Comparison of ENCODE assay signal across 9 cellular contexts in the genomic region with DNA sequence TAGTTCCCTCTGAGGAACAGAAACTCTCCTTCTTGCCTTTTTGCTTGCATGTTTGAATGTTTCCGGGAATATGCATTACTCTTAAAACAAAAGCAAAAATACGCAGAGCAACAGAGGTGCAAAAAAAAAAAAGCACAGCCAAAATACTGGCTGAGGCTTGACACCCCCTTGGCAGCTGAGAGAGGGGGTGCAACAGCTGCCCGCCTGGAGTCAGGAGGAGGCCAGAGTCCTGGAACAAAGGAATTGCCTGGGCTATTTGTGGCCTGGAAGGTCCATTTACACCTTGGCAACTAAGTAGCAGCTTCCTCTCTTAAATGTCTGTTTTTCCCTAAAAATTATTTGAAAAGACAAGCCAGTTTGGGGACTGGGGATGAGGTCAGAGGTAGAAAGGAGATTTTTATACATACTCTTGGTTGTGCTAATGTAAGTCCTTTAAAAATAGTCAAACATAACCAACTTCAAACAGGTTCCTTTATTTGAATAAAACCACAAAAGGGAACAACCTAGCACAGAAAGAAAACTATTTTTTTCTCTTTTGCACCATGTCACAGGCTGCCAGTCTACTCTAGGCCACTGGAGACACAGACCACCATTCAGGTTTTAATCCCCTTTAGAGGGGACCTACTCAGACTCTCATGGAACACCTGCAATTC. TPM values are rescaled to one million over a fixed set of nuclear protein-coding genes. Genes with fewer than 3 reads are reported as not detected.
DNase-seq lines count a peak whose midpoint lies in the region; ATAC-seq, FAIRE-seq and TF ChIP-seq lines count a peak whose summit lies in the region.
"Had no signal": no experiment of that assay in that cellular context is flagged by ENCODE, and none has a peak within 500 bp of the region (broad histone marks: within the 10 kb centered on the region; RNA-seq: fewer than 3 reads in every experiment).

No MANE protein-coding gene starts in this region.

- H3K4me1 ChIP-seq in pancreas, result peaks cover 4 to 32% (median 19%) of the 10 kb centered on the region in 3 donors

- peak overlapping the region; percentile 20 for H3K4me3 ChIP-seq in GM12864 (ENCODE audit: low read depth, low read length)
- no peak overlapping the region for H3K4me3 ChIP-seq in pancreas

- no peaks in the 10 kb centered on the region for H3K36me3 ChIP-seq in pancreas

- intact Hi-C loops in pancreas (cut with DNase I), result no loop called here

- WGBS in pancreas, 2 donors, result 76 to 79% methylated on average over 3 of the region's 3 CpGs

- peak; percentile 60 for ATAC-seq in GM21360 (IDR thresholded peaks at IDR 0.05; ENCODE audit: unreplicated experiment)
- ATAC-seq in HG03469 (IDR thresholded peaks at IDR 0.05; ENCODE audit: unreplicated experiment), result peak; percentile 54
- ATAC-seq in pancreas, result no peak

- H3K27me3 Mint-ChIP-seq in endothelial cell (ENCODE audit: unreplicated experiment), result peaks cover 2% of the 10 kb centered on the region

- H3K9me3 ChIP-seq in pancreas, result no peaks in the 10 kb centered on the region

- peak overlapping the region in 1 of 4 donors; percentile 14 for H3K27ac ChIP-seq in pancreas

- FAIRE-seq in pancreas (lab: Jason Lieb, UNC), result no peak

- peaks cover 24% of the 10 kb centered on the region for H3K4me1 Mint-ChIP-seq in endothelial cell (ENCODE audit: unreplicated experiment)

- H3K36me3 Mint-ChIP-seq in endothelial cell (ENCODE audit: low read depth, unreplicated experiment), result no peaks in the 10 kb centered on the region

- peak; percentile 21 for TF ChIP-seq CTCF in GM12864 (IDR thresholded peaks at IDR 0.05; ENCODE audit: low read depth, low read length, missing control alignments)
- TF ChIP-seq CTCF in endothelial cell (IDR thresholded peaks at IDR 0.05; ENCODE audit: unreplicated experiment), result no peak
- no peak for TF ChIP-seq CTCF in pancreas (IDR thresholded peaks at IDR 0.05)

- no peaks in the 10 kb centered on the region for H3K9me3 Mint-ChIP-seq in endothelial cell (ENCODE audit: unreplicated experiment)

- H3K4me3 Mint-ChIP-seq in endothelial cell (ENCODE audit: unreplicated experiment), result no peak overlapping the region

- no peaks in the 10 kb centered on the region for H3K27me3 ChIP-seq in pancreas

- DNase-seq in GM12864 (ENCODE audit: low read depth) (peak; percentile 40), endothelial cell (ENCODE audit: low spot score) (no peak), AG20443 (ENCODE audit: low spot score) (no peak), T-helper 9 cell (no peak), pancreas (no peak), NCI-H2171 treated with DMSO at 0.1 percent for 48 hours (lab: John Stamatoyannopoulos, UW) (no peak)
- DNase-seq: activated CD8-positive, alpha-beta memory T cell treated with anti-CD3 and anti-CD28 coated beads, Interleukin-2, amount 50 U/mL, for 48 hours had no signal

- H3K27ac Mint-ChIP-seq in endothelial cell (ENCODE audit: unreplicated experiment), result peak overlapping the region; percentile 5

RNA-seq across cellular contexts. Expression of a gene that starts 19.5 kb away (rescaled TPM):
- total RNA-seq in endothelial cell (ENCODE audit: unreplicated experiment) (122 TPM), pancreas (10 to 100 TPM; 37.1 to 56.5 (median 40.6) TPM)
- polyA plus RNA-seq in pancreas, result 10 to 100 TPM; 13.0 to 30.2 TPM

Comparison
In these comparisons a context has a peak if more than half of its experiments do, and no peak if none do; other contexts are left out.
1. ATAC-seq: peak in GM21360 (single experiment) and HG03469 (single experiment); none in pancreas (0 of 4).